ENCODE assay signal across 21 cellular contexts in the genomic region with DNA sequence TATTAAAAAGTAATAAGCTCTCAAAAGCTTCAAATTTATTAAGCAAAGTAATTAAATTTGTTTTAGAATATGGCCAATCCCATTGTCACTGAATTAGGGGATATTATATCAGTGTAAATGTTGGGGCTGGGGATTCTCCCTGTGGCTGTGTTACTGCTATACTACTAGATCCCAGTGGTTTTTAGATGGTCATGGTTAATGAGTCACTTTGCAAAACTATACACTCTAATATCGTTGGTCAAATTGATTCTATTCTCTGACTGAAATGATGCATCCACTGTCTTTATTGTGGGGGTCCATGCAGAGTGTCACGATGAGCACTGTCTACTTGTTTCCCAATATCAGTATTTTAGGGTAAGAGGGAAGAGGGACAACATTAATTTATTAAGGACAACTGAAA.
"Had no signal": no experiment of that assay in that cellular context is flagged by ENCODE, and none has a peak within 500 bp of the region (broad histone marks: within the 10 kb centered on the region; RNA-seq: fewer than 3 reads in every experiment).

No MANE protein-coding gene starts in this region.

- H3K27ac ChIP-seq: foreskin keratinocyte, heart right ventricle, neutrophil, psoas muscle, stomach, thoracic aorta, transverse colon had no signal

- H3K4me1 ChIP-seq: heart right ventricle, psoas muscle, stomach, transverse colon had no signal

- H3K4me3 Mint-ChIP-seq: naive thymus-derived CD8-positive, alpha-beta T cell had no signal

- H3K9me3 Mint-ChIP-seq: naive thymus-derived CD8-positive, alpha-beta T cell had no signal

- ATAC-seq: esophagus mucosa; foreskin keratinocyte; heart right ventricle; left lobe of liver; mucosa of descending colon; naive thymus-derived CD8-positive, alpha-beta T cell; psoas muscle; sciatic nerve had no signal

- H3K27ac Mint-ChIP-seq: naive thymus-derived CD8-positive, alpha-beta T cell had no signal

- H3K4me3 ChIP-seq: heart right ventricle, mucosa of descending colon, psoas muscle, skin epidermis, stomach, thoracic aorta, transverse colon had no signal

- H3K27me3 ChIP-seq: foreskin keratinocyte, neutrophil, stomach, transverse colon had no signal

- H3K36me3 Mint-ChIP-seq: naive thymus-derived CD8-positive, alpha-beta T cell had no signal

- H3K36me3 ChIP-seq: heart right ventricle, neutrophil, stomach, thoracic aorta, transverse colon had no signal

- DNase-seq: effector memory CD4-positive, alpha-beta T cell; foreskin keratinocyte; heart right ventricle; hypothalamus; kidney glomerular epithelial cell; mammary epithelial cell; mucosa of descending colon; naive thymus-derived CD8-positive, alpha-beta T cell; psoas muscle; stimulated activated CD4-positive, alpha-beta T cell treated with anti-CD3 and anti-CD28 coated beads, Interleukin-2, amount 100 ng/mL, for 24 hours; stimulated activated CD4-positive, alpha-beta T cell treated with anti-CD3 and anti-CD28 coated beads, Interleukin-4, amount 100 ng/mL, for 4 hours; stimulated activated naive CD4-positive, alpha-beta T cell; stomach; substantia nigra; transverse colon had no signal
